Comparison of ENCODE assay signal across 8 cellular contexts in the genomic region with DNA sequence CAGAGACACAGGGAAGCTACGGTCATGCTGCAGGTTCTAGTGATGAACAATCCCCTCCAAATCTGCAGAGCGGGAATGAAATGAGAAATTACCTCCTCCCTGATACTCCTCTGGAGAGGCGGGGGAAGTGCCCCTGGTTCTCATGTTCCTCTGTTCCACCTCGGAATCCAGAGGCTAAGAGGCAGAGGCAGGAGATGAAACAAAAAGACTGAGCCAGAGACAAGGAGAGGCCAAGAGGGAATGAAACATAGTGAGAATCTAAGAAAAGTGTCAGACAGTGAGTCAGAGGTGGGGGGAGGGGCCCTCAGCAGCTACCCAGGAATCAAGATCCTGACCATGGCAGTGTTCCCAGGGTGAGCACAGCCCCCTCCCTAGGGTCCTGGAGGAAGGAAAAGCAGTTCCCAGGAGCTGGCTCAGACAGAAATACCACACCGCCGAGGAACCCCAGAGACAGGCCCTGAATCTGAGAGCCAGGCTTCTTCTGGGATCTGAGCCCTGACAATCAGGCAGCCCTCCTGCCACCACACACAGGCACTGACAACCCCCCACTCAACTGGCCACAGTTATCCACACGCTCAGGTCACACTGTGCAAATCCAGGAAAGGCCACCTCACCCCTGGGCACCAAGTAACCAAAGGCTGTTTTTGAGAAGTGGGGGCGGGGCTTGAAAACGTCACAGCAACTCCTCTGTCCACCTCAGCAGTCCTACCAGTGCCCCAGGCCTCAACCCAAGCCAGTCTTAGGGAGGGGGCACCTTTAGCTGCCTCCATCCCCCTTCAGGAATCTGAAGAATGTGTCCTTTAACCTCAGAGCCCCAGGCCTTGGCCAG. TPM values are rescaled to one million over a fixed set of nuclear protein-coding genes. Genes with fewer than 3 reads are reported as not detected.
DNase-seq lines count a peak whose midpoint lies in the region; ATAC-seq and TF ChIP-seq lines count a peak whose summit lies in the region.

No MANE protein-coding gene starts in this region.

- ATAC-seq in GM19463 (IDR thresholded peaks at IDR 0.05; ENCODE audit: unreplicated experiment) (no peak), HG02610 (IDR thresholded peaks at IDR 0.05; ENCODE audit: unreplicated experiment) (no peak)

- peak overlapping the region; percentile 96 for H3K4me3 ChIP-seq in left ventricle myocardium inferior

- H3K9me3 ChIP-seq in left ventricle myocardium inferior (replicated peaks): no peaks in the 10 kb centered on the region

- peak overlapping the region; percentile 100 for H3K27ac ChIP-seq in left ventricle myocardium inferior (replicated peaks)

- intact Hi-C loops in left ventricle myocardium inferior (cut with micrococcal nuclease) (no loop called here), posterior cingulate gyrus (cut with DNase I) (no loop called here)

- peak; percentile 69 for DNase-seq in DMS 273 (lab: John Stamatoyannopoulos, UW; ENCODE audit: unreplicated experiment)
- no peak for DNase-seq in DMS 273 treated with DMSO at 0.1 percent for 48 hours (lab: John Stamatoyannopoulos, UW)
- DNase-seq in RPMI8226: peak; percentile 84
- peak in 54 of 58 donors; percentile 17 to 92 (median 62) for DNase-seq in anterior cingulate cortex (lab: John Stamatoyannopoulos, UW)
- DNase-seq in left ventricle myocardium inferior: peak; percentile 89
- peak in 7 of 10 donors; percentile 41 to 92 (median 56) for DNase-seq in posterior cingulate gyrus

- H3K4me1 ChIP-seq in left ventricle myocardium inferior: peaks cover 84% of the 10 kb centered on the region

- peaks cover 6% of the 10 kb centered on the region for H3K36me3 ChIP-seq in left ventricle myocardium inferior

- no peaks in the 10 kb centered on the region for H3K27me3 ChIP-seq in left ventricle myocardium inferior (ENCODE audit: low read depth)

- no peak for TF ChIP-seq CTCF in left ventricle myocardium inferior (IDR thresholded peaks at IDR 0.05; ENCODE audit: borderline replicate concordance)

RNA-seq across cellular contexts. Expression of a gene that starts 2.4 kb away (rescaled TPM):
- total RNA-seq in left ventricle myocardium inferior: 12.1 TPM

RNA-seq across cellular contexts. Expression of a gene that starts 41.4 kb away (rescaled TPM):
- total RNA-seq in left ventricle myocardium inferior: 386 TPM

RNA-seq across cellular contexts. Expression of a gene that starts 43.5 kb away (rescaled TPM):
- total RNA-seq in left ventricle myocardium inferior: 2.1 TPM

RNA-seq across cellular contexts. Expression of a gene that starts 43.6 kb away (rescaled TPM):
- 54.0 TPM for total RNA-seq in left ventricle myocardium inferior
